Comparison of ENCODE assay signal across 8 cellular contexts in the genomic region with DNA sequence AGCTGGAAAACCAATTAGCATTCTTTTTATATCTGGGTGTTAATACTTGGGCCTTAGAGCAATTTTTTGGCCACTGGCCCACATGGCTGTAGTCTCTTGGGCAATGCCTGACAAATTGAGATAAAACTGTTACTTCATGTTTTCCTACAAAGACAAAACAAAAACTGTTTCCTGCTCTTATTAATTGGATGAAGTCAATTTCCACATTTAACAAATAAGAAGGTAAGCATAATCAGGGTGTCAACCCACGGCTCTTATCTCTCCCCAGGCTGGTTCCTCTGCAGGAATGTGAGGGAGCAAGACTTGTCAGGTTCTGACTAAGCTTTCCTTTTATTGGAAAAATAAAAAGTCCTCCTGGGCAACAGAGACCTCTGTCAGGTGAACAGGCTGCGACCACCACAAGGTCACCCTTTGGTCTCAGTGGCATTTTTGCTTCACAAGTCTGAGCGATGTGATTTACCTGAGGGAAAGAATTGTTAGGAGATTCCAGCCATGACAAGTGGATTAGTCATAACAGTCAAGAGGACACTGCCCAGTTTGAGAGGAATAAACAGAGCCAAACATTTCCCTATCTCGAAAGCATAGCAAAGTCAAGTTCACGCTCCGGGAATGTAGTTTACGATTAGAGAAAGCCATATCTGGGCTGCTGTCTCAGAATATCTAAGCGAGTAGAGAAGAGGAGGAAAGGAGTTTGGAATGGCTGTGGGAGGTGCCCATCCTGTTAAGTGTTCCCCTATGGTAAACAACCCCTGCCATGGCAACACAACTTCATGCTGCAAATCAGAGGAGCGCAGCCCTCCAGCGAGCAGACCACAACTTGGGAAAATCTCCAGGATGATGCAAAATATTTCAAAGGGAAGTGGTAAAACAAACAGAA.
A peak's percentile ranks its signal among the peaks of the same experiment; 100 is the strongest.
DNase-seq lines count a peak whose midpoint lies in the region; ATAC-seq and TF ChIP-seq lines count a peak whose summit lies in the region.

No MANE protein-coding gene starts in this region.

- no peaks in the 10 kb centered on the region for H3K27me3 ChIP-seq in AG04450 (ENCODE audit: control insufficient read depth, insufficient read depth, low read length)
- no peaks in the 10 kb centered on the region for H3K27me3 ChIP-seq in endodermal cell (ENCODE audit: control insufficient read depth, insufficient read depth, low read length, poor library complexity, severe bottlenecking)

- H3K36me3 Mint-ChIP-seq in endodermal cell (ENCODE audit: low read depth) (no peaks in the 10 kb centered on the region), mesothelial cell of epicardium (no peaks in the 10 kb centered on the region)

- H3K9ac ChIP-seq in endodermal cell (ENCODE audit: extremely low read depth, low read length, poor library complexity, severe bottlenecking) = no peak overlapping the region

- H3K9me3 Mint-ChIP-seq in endodermal cell (no peaks in the 10 kb centered on the region), mesothelial cell of epicardium (no peaks in the 10 kb centered on the region)

- DNase-seq in AG04450 (ENCODE audit: low read depth, low spot score) = peak; percentile 94
- DNase-seq in NCI-H345 (lab: John Stamatoyannopoulos, UW) = peak; percentile 64
- DNase-seq in endodermal cell = peak; percentile 76
- peak in 1 of 2 experiments; percentile 61 for DNase-seq in mesothelial cell of epicardium (ENCODE audit: low spot score in 2 of 2, unreplicated experiment in 2 of 2)
- no peak for DNase-seq in GM13977 (ENCODE audit: low spot score)

- H3K4me1 Mint-ChIP-seq in endodermal cell (peaks cover 22% of the 10 kb centered on the region), mesothelial cell of epicardium (peaks cover 43% of the 10 kb centered on the region)

- ATAC-seq in GM21786 (IDR thresholded peaks at IDR 0.05; ENCODE audit: unreplicated experiment) (no peak), HG03521 (IDR thresholded peaks at IDR 0.05; ENCODE audit: unreplicated experiment) (no peak), GM18511 (IDR thresholded peaks at IDR 0.05; ENCODE audit: unreplicated experiment) (no peak)

- H3K27ac ChIP-seq in AG04450 (ENCODE audit: low read depth, low read length) (peak overlapping the region; percentile 96), endodermal cell (ENCODE audit: low read depth, low read length) (peak overlapping the region; percentile 35)

- H3K4me3 ChIP-seq in AG04450 (ENCODE audit: low read depth, low read length) (peak overlapping the region; percentile 44), endodermal cell (ENCODE audit: low read length) (no peak overlapping the region)

- H3K27me3 Mint-ChIP-seq in endodermal cell (ENCODE audit: insufficient read depth) = no peaks in the 10 kb centered on the region
- no peaks in the 10 kb centered on the region for H3K27me3 Mint-ChIP-seq in mesothelial cell of epicardium (ENCODE audit: low read depth)

- 62 to 74% methylated on average over 7 to 10 of the region's 10 CpGs for WGBS in endodermal cell (ENCODE audit: insufficient coverage in 1 of 2, insufficient read length in 1 of 2), 2 experiments

- H3K4me3 Mint-ChIP-seq in endodermal cell (no peak overlapping the region), mesothelial cell of epicardium (peak overlapping the region; percentile 43)

- CTCF ChIA-PET in AG04450 (lab: Charles Lee) = interaction anchor here (0.7 to 1.4 kb wide), 7 partner anchors 15 to 237 kb away, joined by 3 to 4 read pairs (median 3); no protein-coding TSS in a partner anchor

- in situ Hi-C loops in GM13977 (cut with MboI; ENCODE audit: low pct_unique_long_range_greater_than_20kb, low sequenced_read_pairs, unreplicated experiment) = no loop called here

- no peaks in the 10 kb centered on the region for H3K36me3 ChIP-seq in endodermal cell (ENCODE audit: control insufficient read depth, insufficient read depth, low read length)

- H3K27ac Mint-ChIP-seq in endodermal cell (peak overlapping the region; percentile 31), mesothelial cell of epicardium (peak overlapping the region; percentile 95)

- TF ChIP-seq CTCF in AG04450 (IDR thresholded peaks at IDR 0.05; ENCODE audit: low read depth, low read length) = no peak
- TF ChIP-seq CTCF in endodermal cell (conservative IDR thresholded peaks at IDR 0.05) = no peak
- TF ChIP-seq CTCF in mesothelial cell of epicardium (IDR thresholded peaks at IDR 0.05; ENCODE audit: unreplicated experiment) = no peak
- TF ChIP-seq CTCF in GM13977 (IDR thresholded peaks at IDR 0.05; ENCODE audit: extremely low read depth, insufficient read depth, missing control alignments) = no peak

- H3K4me1 ChIP-seq in endodermal cell (ENCODE audit: control insufficient read depth, insufficient read depth, low read length) = no peaks in the 10 kb centered on the region

- POLR2A ChIA-PET in AG04450 (lab: Yijun Ruan, JAX) = interaction anchor here (1.0 to 1.4 kb wide), 5 partner anchors 17 to 172 kb away, joined by 3 to 13 read pairs (median 5); no protein-coding TSS in a partner anchor

- H3K9me3 ChIP-seq in AG04450 (ENCODE audit: control insufficient read depth, insufficient read depth, low read length) (no peaks in the 10 kb centered on the region), endodermal cell (ENCODE audit: control insufficient read depth, low read length) (no peaks in the 10 kb centered on the region)
